Comparison of ENCODE assay signal across 6 cellular contexts in genomic region chr19:14551134-14552007, GRCh38. TPM values are rescaled to one million over a fixed set of nuclear protein-coding genes. Genes with fewer than 3 reads are reported as not detected.
A peak's percentile ranks its signal among the peaks of the same experiment; 100 is the strongest.
DNase-seq lines count a peak whose midpoint lies in the region; ATAC-seq lines count a peak whose summit lies in the region.
"Not testable (repeated sequence)": the region's sequence is repeated elsewhere in the genome, so short reads cannot be mapped to it uniquely, and the experiment has no call there.

No MANE protein-coding gene starts in this region.

- H3K27me3 ChIP-seq in BLaER1: not testable (repeated sequence)

- peaks cover 99% of the 10 kb centered on the region for H3K4me1 ChIP-seq in BLaER1

- H3K27ac Mint-ChIP-seq in IgD-negative memory B cell (peak overlapping the region; percentile 44 to 67 (median 59)), immature natural killer cell (peak overlapping the region; percentile 82 to 94 (median 90))
- peak overlapping the region; percentile 54 for H3K27ac Mint-ChIP-seq in activated naive CD8-positive, alpha-beta T cell treated with anti-CD3 and anti-CD28 coated beads, Interleukin-2, amount 50 U/mL, for 24 hours

- peak overlapping the region; percentile 76 for H3K27ac ChIP-seq in BLaER1

- not testable (repeated sequence) for H3K9me3 Mint-ChIP-seq in IgD-negative memory B cell; activated naive CD8-positive, alpha-beta T cell treated with anti-CD3 and anti-CD28 coated beads, Interleukin-2, amount 50 U/mL, for 24 hours; immature natural killer cell

- H3K9ac ChIP-seq in BLaER1: peak overlapping the region; percentile 63; the same call in 1 of the 2 replicates

- H3K4me3 Mint-ChIP-seq in IgD-negative memory B cell (peak overlapping the region in 3 of 4 donors; percentile 8 to 87 (median 51)), immature natural killer cell (peak overlapping the region; percentile 33 to 68 (median 64))
- H3K4me3 Mint-ChIP-seq in activated naive CD8-positive, alpha-beta T cell treated with anti-CD3 and anti-CD28 coated beads, Interleukin-2, amount 50 U/mL, for 24 hours: not testable (repeated sequence)

- H3K27me3 Mint-ChIP-seq in IgD-negative memory B cell; activated naive CD8-positive, alpha-beta T cell treated with anti-CD3 and anti-CD28 coated beads, Interleukin-2, amount 50 U/mL, for 24 hours: not testable (repeated sequence)
- peaks cover 0 to 11% (median 6%) of the 10 kb centered on the region in 3 donors for H3K27me3 Mint-ChIP-seq in immature natural killer cell (ENCODE audit: low read depth in 3 of 3)

- not testable (repeated sequence) for H3K36me3 Mint-ChIP-seq in IgD-negative memory B cell; activated naive CD8-positive, alpha-beta T cell treated with anti-CD3 and anti-CD28 coated beads, Interleukin-2, amount 50 U/mL, for 24 hours (ENCODE audit: low read depth); immature natural killer cell

- peak; percentile 67 for DNase-seq in T-helper 9 cell
- peak; percentile 66 for DNase-seq in activated naive CD8-positive, alpha-beta T cell treated with anti-CD3 and anti-CD28 coated beads, Interleukin-2, amount 50 U/mL, for 24 hours
- peak; percentile 72 to 83 (median 74) for DNase-seq in immature natural killer cell
- peak; percentile 81 for DNase-seq in stimulated activated CD4-positive, alpha-beta T cell treated with anti-CD3 and anti-CD28 coated beads, Interleukin-1b, Interleukin-23, amount 100 ng/mL, for 48 hours

- peak overlapping the region; percentile 89 for H3K4me2 ChIP-seq in BLaER1

- H3K4me3 ChIP-seq in BLaER1: not testable (repeated sequence)

- peaks cover 15 to 24% (median 23%) of the 10 kb centered on the region in 3 donors for H3K4me1 Mint-ChIP-seq in IgD-negative memory B cell
- peaks cover 48% of the 10 kb centered on the region for H3K4me1 Mint-ChIP-seq in activated naive CD8-positive, alpha-beta T cell treated with anti-CD3 and anti-CD28 coated beads, Interleukin-2, amount 50 U/mL, for 24 hours
- peaks cover 39 to 45% of the 10 kb centered on the region in 2 donors for H3K4me1 Mint-ChIP-seq in immature natural killer cell

- not testable (repeated sequence) for H3K9me3 ChIP-seq in BLaER1

- peaks cover 28% of the 10 kb centered on the region for H3K36me3 ChIP-seq in BLaER1

- H4K20me1 ChIP-seq in BLaER1: peaks cover 47% of the 10 kb centered on the region

- ATAC-seq in activated naive CD8-positive, alpha-beta T cell treated with anti-CD3 and anti-CD28 coated beads, Interleukin-2, amount 50 U/mL, for 24 hours: peak; percentile 97

RNA-seq across cellular contexts. Expression of gene NDUFB7, which starts 20.5 kb away (rescaled TPM):
- polyA plus RNA-seq in IgD-negative memory B cell (224 TPM), immature natural killer cell (100 to 1,000 TPM; 400 to 782 (median 502) TPM)

RNA-seq across cellular contexts. Expression of gene TECR, which starts 22.0 kb away (rescaled TPM):
- polyA plus RNA-seq in IgD-negative memory B cell (145 TPM), immature natural killer cell (100 to 1,000 TPM; 203 to 317 (median 289) TPM)

RNA-seq across cellular contexts. Expression of gene CLEC17A, which starts 31.5 kb away (rescaled TPM):
- 27.0 TPM for polyA plus RNA-seq in IgD-negative memory B cell
- under 1 TPM in 1 of 3 donors, not detected in 2; 0.62 TPM for polyA plus RNA-seq in immature natural killer cell

RNA-seq across cellular contexts. Expression of gene DNAJB1, which starts 33.2 kb away (rescaled TPM):
- polyA plus RNA-seq in IgD-negative memory B cell: 77.1 TPM
- 100 to 1,000 TPM; 116 to 164 (median 120) TPM for polyA plus RNA-seq in immature natural killer cell

RNA-seq across cellular contexts. Expression of gene GIPC1, which starts 55.4 kb away (rescaled TPM):
- polyA plus RNA-seq in IgD-negative memory B cell (10.1 TPM), immature natural killer cell (10 to 100 TPM; 42.0 to 49.0 (median 47.0) TPM)

Comparison
In these comparisons a context has a peak if more than half of its experiments do, and no peak if none do; other contexts are left out.
1. RNA of gene CLEC17A, which starts 31.5 kb away (polyA plus RNA-seq): 27.0 TPM in IgD-negative memory B cell (single experiment); 0.62 TPM in immature natural killer cell; every median in the first group is over 10 times any median in the second.
2. Peak in every context shown above with its lines, with median percentiles within 50 percentile points of each other: H3K27ac Mint-ChIP-seq and DNase-seq.